In genomic region chr3:142509079-142509478, GRCh38 we compare ENCODE assay signal across 17 cellular contexts.
A peak's percentile ranks its signal among the peaks of the same experiment; 100 is the strongest.
DNase-seq lines count a peak whose midpoint lies in the region; ATAC-seq and TF ChIP-seq lines count a peak whose summit lies in the region.
"Had no signal": no experiment of that assay in that cellular context is flagged by ENCODE, and none has a peak within 500 bp of the region (broad histone marks: within the 10 kb centered on the region; RNA-seq: fewer than 3 reads in every experiment).

No MANE protein-coding gene starts in this region.

- POLR2A ChIA-PET in activated CD8-positive, alpha-beta T cell treated with anti-CD3 and anti-CD28 coated beads, Interleukin-2, amount 10 ng/mL, durations not matched to agents 7 days and 5 days (lab: Charles Lee), result interaction anchor here (0.6 to 1.6 kb wide), 4 partner anchors 62 to 971 kb away, joined by 3 to 4 read pairs (median 4); partner anchors contain the start of genes ATR and XRN1

- intact Hi-C loops in activated naive CD4-positive, alpha-beta T cell treated with anti-CD3 and anti-CD28 coated beads for 36 hours (cut with micrococcal nuclease), result no loop called here
- intact Hi-C loops in adrenal gland (cut with DNase I), result no loop called here

- peak overlapping the region; percentile 54 for H3K4me3 ChIP-seq in effector memory CD4-positive, alpha-beta T cell (ENCODE audit: insufficient read depth, low read depth, low read length, poor library complexity, severe bottlenecking)
- no peak overlapping the region for H3K4me3 ChIP-seq in tibial nerve
- H3K4me3 ChIP-seq in adrenal gland, result no peak overlapping the region
- H3K4me3 ChIP-seq: lung, vagina had no signal

- DNase-seq in activated naive CD4-positive, alpha-beta T cell treated with anti-CD3 and anti-CD28 coated beads for 36 hours, result no peak
- DNase-seq in activated naive CD4-positive, alpha-beta T cell (lab: John Stamatoyannopoulos, UW), result no peak
- no peak for DNase-seq in activated CD8-positive, alpha-beta T cell treated with anti-CD3 and anti-CD28 coated beads, Interleukin-2, amount 10 ng/mL, durations not matched to agents 7 days and 5 days
- DNase-seq in effector memory CD4-positive, alpha-beta T cell, result no peak
- no peak for DNase-seq in stimulated activated naive CD8-positive, alpha-beta T cell treated with anti-CD3 and anti-CD28 coated beads, Interleukin-15, amount 100 ng/mL, for 72 hours
- DNase-seq in tibial nerve (ENCODE audit: low spot score in 2 of 2) (no peak), HuH-7.5 (ENCODE audit: low spot score) (no peak), adrenal gland (no peak)
- DNase-seq: anterior cingulate cortex, caudate nucleus, foreskin melanocyte, hypothalamus, NCI-H1105 treated with DMSO at 0.1 percent for 48 hours, NCI-H524, right cardiac atrium had no signal

- H3K36me3 Mint-ChIP-seq in activated naive CD4-positive, alpha-beta T cell treated with anti-CD3 and anti-CD28 coated beads for 36 hours (ENCODE audit: low read depth), result peaks cover 44% of the 10 kb centered on the region
- peaks cover 41% of the 10 kb centered on the region for H3K36me3 Mint-ChIP-seq in activated CD8-positive, alpha-beta T cell treated with anti-CD3 and anti-CD28 coated beads, Interleukin-2, amount 10 ng/mL, durations not matched to agents 7 days and 5 days (ENCODE audit: low read depth)

- CTCF ChIA-PET in activated naive CD4-positive, alpha-beta T cell treated with anti-CD3 and anti-CD28 coated beads for 36 hours (lab: Charles Lee), result interaction anchor here (1.0 kb wide), 1 partner anchor 9 kb away, joined by 3 read pairs; no protein-coding TSS in a partner anchor
- CTCF ChIA-PET in activated CD8-positive, alpha-beta T cell treated with anti-CD3 and anti-CD28 coated beads, Interleukin-2, amount 10 ng/mL, durations not matched to agents 7 days and 5 days (lab: Charles Lee), result no interaction called here

- TF ChIP-seq POLR2A in tibial nerve (IDR thresholded peaks at IDR 0.05), result no peak
- no peak for TF ChIP-seq POLR2A in adrenal gland (IDR thresholded peaks at IDR 0.05)

- H3K4me3 Mint-ChIP-seq in activated naive CD4-positive, alpha-beta T cell treated with anti-CD3 and anti-CD28 coated beads for 36 hours, result peak overlapping the region; percentile 65
- H3K4me3 Mint-ChIP-seq in activated CD8-positive, alpha-beta T cell treated with anti-CD3 and anti-CD28 coated beads, Interleukin-2, amount 10 ng/mL, durations not matched to agents 7 days and 5 days, result peak overlapping the region; percentile 76
- peak overlapping the region; percentile 74 to 76 for H3K4me3 Mint-ChIP-seq in stimulated activated naive CD8-positive, alpha-beta T cell treated with anti-CD3 and anti-CD28 coated beads, Interleukin-15, amount 100 ng/mL, for 72 hours

- TF ChIP-seq EP300 in tibial nerve (IDR thresholded peaks at IDR 0.05), result no peak

- no peaks in the 10 kb centered on the region for H3K9me3 ChIP-seq in effector memory CD4-positive, alpha-beta T cell (ENCODE audit: control insufficient read depth, low read length)
- no peaks in the 10 kb centered on the region for H3K9me3 ChIP-seq in tibial nerve
- H3K9me3 ChIP-seq in adrenal gland (replicated peaks in 1 of 3), result no peaks in the 10 kb centered on the region
- H3K9me3 ChIP-seq: vagina had no signal

- TF ChIP-seq CTCF in tibial nerve (IDR thresholded peaks at IDR 0.05) (no peak), adrenal gland (IDR thresholded peaks at IDR 0.05) (no peak)

- no peaks in the 10 kb centered on the region for H3K4me1 ChIP-seq in effector memory CD4-positive, alpha-beta T cell (ENCODE audit: control insufficient read depth, insufficient read depth, low read length, poor library complexity, severe bottlenecking)
- no peaks in the 10 kb centered on the region for H3K4me1 ChIP-seq in tibial nerve
- no peaks in the 10 kb centered on the region for H3K4me1 ChIP-seq in adrenal gland (replicated peaks in 1 of 2)
- H3K4me1 ChIP-seq: vagina had no signal

- ATAC-seq in activated CD8-positive, alpha-beta T cell treated with anti-CD3 and anti-CD28 coated beads, Interleukin-2, amount 10 ng/mL, durations not matched to agents 7 days and 5 days, result peak; percentile 56
- ATAC-seq in stimulated activated naive CD8-positive, alpha-beta T cell treated with anti-CD3 and anti-CD28 coated beads, Interleukin-15, amount 100 ng/mL, for 72 hours, result no peak
- ATAC-seq: right cardiac atrium had no signal

- no peaks in the 10 kb centered on the region for H3K27me3 Mint-ChIP-seq in activated naive CD4-positive, alpha-beta T cell treated with anti-CD3 and anti-CD28 coated beads for 36 hours (ENCODE audit: low read depth)
- H3K27me3 Mint-ChIP-seq in activated CD8-positive, alpha-beta T cell treated with anti-CD3 and anti-CD28 coated beads, Interleukin-2, amount 10 ng/mL, durations not matched to agents 7 days and 5 days (ENCODE audit: low read depth), result no peaks in the 10 kb centered on the region
- no peaks in the 10 kb centered on the region for H3K27me3 Mint-ChIP-seq in stimulated activated naive CD8-positive, alpha-beta T cell treated with anti-CD3 and anti-CD28 coated beads, Interleukin-15, amount 100 ng/mL, for 72 hours

- H3K9me3 Mint-ChIP-seq in activated naive CD4-positive, alpha-beta T cell treated with anti-CD3 and anti-CD28 coated beads for 36 hours, result no peaks in the 10 kb centered on the region
- no peaks in the 10 kb centered on the region for H3K9me3 Mint-ChIP-seq in activated CD8-positive, alpha-beta T cell treated with anti-CD3 and anti-CD28 coated beads, Interleukin-2, amount 10 ng/mL, durations not matched to agents 7 days and 5 days (ENCODE audit: insufficient read depth)
- no peaks in the 10 kb centered on the region for H3K9me3 Mint-ChIP-seq in stimulated activated naive CD8-positive, alpha-beta T cell treated with anti-CD3 and anti-CD28 coated beads, Interleukin-15, amount 100 ng/mL, for 72 hours

- 93 to 97% methylated on average over 3 of the region's 3 CpGs for WGBS in tibial nerve, 2 donors
- 94 to 96% (median 95%) methylated on average over 3 of the region's 3 CpGs for WGBS in adrenal gland, 4 donors

- H3K36me3 ChIP-seq in effector memory CD4-positive, alpha-beta T cell (ENCODE audit: control insufficient read depth, insufficient read depth, low read length), result peaks cover 13% of the 10 kb centered on the region
- H3K36me3 ChIP-seq in tibial nerve, result peaks cover 0 to 80% (median 0%) of the 10 kb centered on the region in 3 donors
- peaks cover 0 to 21% of the 10 kb centered on the region in 2 donors for H3K36me3 ChIP-seq in adrenal gland (replicated peaks in 1 of 2)

- peaks cover 23% of the 10 kb centered on the region for H3K4me1 Mint-ChIP-seq in activated naive CD4-positive, alpha-beta T cell treated with anti-CD3 and anti-CD28 coated beads for 36 hours (ENCODE audit: low read depth)
- H3K4me1 Mint-ChIP-seq in activated CD8-positive, alpha-beta T cell treated with anti-CD3 and anti-CD28 coated beads, Interleukin-2, amount 10 ng/mL, durations not matched to agents 7 days and 5 days (ENCODE audit: low read depth), result peaks cover 14% of the 10 kb centered on the region
- H3K4me1 Mint-ChIP-seq in stimulated activated naive CD8-positive, alpha-beta T cell treated with anti-CD3 and anti-CD28 coated beads, Interleukin-15, amount 100 ng/mL, for 72 hours, result peaks cover 9% of the 10 kb centered on the region

- H3K27me3 ChIP-seq in effector memory CD4-positive, alpha-beta T cell (replicated peaks; ENCODE audit: control insufficient read depth, insufficient read depth, low read length, poor library complexity, severe bottlenecking), result no peaks in the 10 kb centered on the region
- H3K27me3 ChIP-seq in tibial nerve (no peaks in the 10 kb centered on the region), adrenal gland (no peaks in the 10 kb centered on the region)
- H3K27me3 ChIP-seq: vagina had no signal

- H3K27ac ChIP-seq in effector memory CD4-positive, alpha-beta T cell (ENCODE audit: insufficient read depth, low read length, poor library complexity, severe bottlenecking), result peak overlapping the region; percentile 53
- H3K27ac ChIP-seq in tibial nerve, result no peak overlapping the region
- H3K27ac ChIP-seq in adrenal gland, result no peak overlapping the region
- H3K27ac ChIP-seq: vagina had no signal

- H3K27ac Mint-ChIP-seq in activated naive CD4-positive, alpha-beta T cell treated with anti-CD3 and anti-CD28 coated beads for 36 hours, result peak overlapping the region; percentile 90
- H3K27ac Mint-ChIP-seq in activated CD8-positive, alpha-beta T cell treated with anti-CD3 and anti-CD28 coated beads, Interleukin-2, amount 10 ng/mL, durations not matched to agents 7 days and 5 days, result peak overlapping the region; percentile 96
- H3K27ac Mint-ChIP-seq in stimulated activated naive CD8-positive, alpha-beta T cell treated with anti-CD3 and anti-CD28 coated beads, Interleukin-15, amount 100 ng/mL, for 72 hours, result peak overlapping the region; percentile 88 to 95
